Comparison of ENCODE assay signal across 8 cellular contexts in genomic region chr10:72364239-72364777, GRCh38. TPM values are rescaled to one million over a fixed set of nuclear protein-coding genes. Genes with fewer than 3 reads are reported as not detected.
DNase-seq lines count a peak whose midpoint lies in the region; ATAC-seq, FAIRE-seq and TF ChIP-seq lines count a peak whose summit lies in the region.

No MANE protein-coding gene starts in this region.

- peak; percentile 93 for FAIRE-seq in H1 (lab: Jason Lieb, UNC)

- peak in 1 of 2 experiments; percentile 44; a peak in 1 of 3 replicates for TF ChIP-seq POLR2A in H1 (IDR thresholded peaks at IDR 0.05; ENCODE audit: control extremely low read depth in 1 of 2, low read depth in 2 of 2, low read length in 2 of 2)

- no peaks in the 10 kb centered on the region for H3K79me1 ChIP-seq in H1 (ENCODE audit: low read depth, low read length)

- no peak overlapping the region for H2BK20ac ChIP-seq in H1 (ENCODE audit: low read length)

- H2BK5ac ChIP-seq in H1 (ENCODE audit: low read depth, low read length), result peak overlapping the region; percentile 73; the same call in 1 of the 2 replicates

- TF ChIP-seq RAD21 in H1 (IDR thresholded peaks at IDR 0.05 in 1 of 2, conservative IDR thresholded peaks at IDR 0.05 in 1 of 2; ENCODE audit: low read depth in 2 of 2, low read length in 2 of 2), result peak; percentile 97 to 98

- peaks cover 16% of the 10 kb centered on the region for H3K4me1 Mint-ChIP-seq in CD8-positive, alpha-beta T cell (ENCODE audit: low read depth)

- WGBS in H1 (ENCODE audit: extremely low coverage in 1 of 2, insufficient coverage in 1 of 2, insufficient read length in 1 of 2, insufficient replicate concordance in 2 of 2, low coverage in 1 of 2, low lambda C conversion rate in 2 of 2, missing lambda C conversion rate in 1 of 2), 2 experiments, result 42% methylated on average over 12 of the region's 12 CpGs; no CpG with 5 or more reads in 1 of the 2 experiments

- H3K36me3 ChIP-seq in CD8-positive, alpha-beta T cell (ENCODE audit: insufficient read depth, low read length), result no peaks in the 10 kb centered on the region
- peaks cover 0 to 3% (median 0%) of the 10 kb centered on the region in 4 experiments; a peak in 1 of 8 replicates for H3K36me3 ChIP-seq in H1 (ENCODE audit: control insufficient read depth in 2 of 4, insufficient read depth in 4 of 4, low read length in 3 of 4)

- H3K56ac ChIP-seq in H1 (replicated peaks; ENCODE audit: insufficient read length, low read depth, low read length), result no peak overlapping the region

- H3K4ac ChIP-seq in H1 (replicated peaks; ENCODE audit: insufficient read length, low read depth, low read length), result no peak overlapping the region

- H3K23me2 ChIP-seq in H1 (ENCODE audit: low read depth, low read length), result no peaks in the 10 kb centered on the region

- H3K27me3 ChIP-seq in CD8-positive, alpha-beta T cell (ENCODE audit: insufficient read depth, low read length), result no peaks in the 10 kb centered on the region
- H3K27me3 ChIP-seq in H1 (replicated peaks in 1 of 4; ENCODE audit: control insufficient read depth in 3 of 4, extremely low read depth in 1 of 4, insufficient read depth in 3 of 4, low read length in 3 of 4), result no peaks in the 10 kb centered on the region

- H3K18ac ChIP-seq in H1 (ENCODE audit: extremely low read depth, low read length), result peak overlapping the region; percentile 62

- no peak overlapping the region for H2AK5ac ChIP-seq in H1 (ENCODE audit: low read depth, low read length)

- H3K4me3 ChIP-seq in CD8-positive, alpha-beta T cell (ENCODE audit: low read depth, low read length), result peak overlapping the region; percentile 11
- no peak overlapping the region for H3K4me3 ChIP-seq in H1 (ENCODE audit: extremely low read depth in 1 of 4, insufficient read depth in 2 of 4, low read depth in 3 of 4, low read length in 4 of 4)

- TF ChIP-seq EP300 in H1 (IDR thresholded peaks at IDR 0.05; ENCODE audit: borderline replicate concordance in 1 of 2, low read depth in 2 of 2, low read length in 2 of 2), result no peak

- no peak overlapping the region for H4K8ac ChIP-seq in H1 (ENCODE audit: extremely low read depth, insufficient read depth, low read length)

- peak overlapping the region; percentile 44 for H3K4me3 Mint-ChIP-seq in CD8-positive, alpha-beta T cell

- H3K14ac ChIP-seq in H1 (ENCODE audit: insufficient read length), result no peak overlapping the region

- ATAC-seq in CD8-positive, alpha-beta T cell, result peak; percentile 100
- peak; percentile 79 for ATAC-seq in GM19397 (IDR thresholded peaks at IDR 0.05; ENCODE audit: unreplicated experiment)

- TF ChIP-seq CTCF in CD8-positive, alpha-beta T cell (IDR thresholded peaks at IDR 0.05), result peak; percentile 68
- TF ChIP-seq CTCF in H1 (IDR thresholded peaks at IDR 0.05; ENCODE audit: control extremely low read depth in 1 of 3, insufficient read depth in 1 of 3, low read depth in 1 of 3, low read length in 3 of 3), result peak; percentile 85 to 99 (median 87)

- CTCF ChIA-PET in CD8-positive, alpha-beta T cell (lab: Charles Lee), result interaction anchor here (0.6 to 6.0 kb wide), 29 partner anchors 9 to 794 kb away, joined by 3 to 78 read pairs (median 4); partner anchors contain the start of gene MICU1
- CTCF ChIA-PET in H1 (lab: Charles Lee; ENCODE audit: partially characterized antibody), result interaction anchor here (0.6 to 4.4 kb wide), 36 partner anchors 9 to 854 kb away, joined by 3 to 44 read pairs (median 3); partner anchors contain the start of gene DNAJB12

- H3K36me3 Mint-ChIP-seq in CD8-positive, alpha-beta T cell, result peaks cover 22% of the 10 kb centered on the region

- H4K91ac ChIP-seq in H1 (replicated peaks; ENCODE audit: insufficient read length, low read length), result no peak overlapping the region

- peak; percentile 73 to 89 (median 85) for DNase-seq in CD8-positive, alpha-beta T cell
- DNase-seq in HUDEP-2 (lab: John Stamatoyannopoulos, UW; ENCODE audit: unreplicated experiment in 76 of 76), result peak in 75 of 76 experiments; percentile 17 to 90 (median 76)
- DNase-seq in NOMO-1 (lab: John Stamatoyannopoulos, UW; ENCODE audit: unreplicated experiment in 2 of 2), result peak; percentile 80 to 89
- peak; percentile 92 for DNase-seq in activated CD8-positive, alpha-beta memory T cell treated with anti-CD3 and anti-CD28 coated beads for 24 hours
- peak; percentile 73 to 91 for DNase-seq in H1 (ENCODE audit: low read depth in 1 of 2, low spot score in 2 of 2)
- DNase-seq in midbrain (lab: John Stamatoyannopoulos, UW), result peak; percentile 75
- peak; percentile 65 to 68 for DNase-seq in stimulated activated CD8-positive, alpha-beta memory T cell treated with anti-CD3 and anti-CD28 coated beads, Interleukin-15, amount 100 ng/mL, for 48 hours (ENCODE audit: low read depth in 2 of 2)

- 0 out of 2 replicates have a peak overlapping the region, but pooled peaks have one; percentile 19 for H2BK12ac ChIP-seq in H1 (ENCODE audit: low read depth, low read length)

- H3K27ac ChIP-seq in CD8-positive, alpha-beta T cell (ENCODE audit: low read depth, low read length), result no peak overlapping the region
- no peak overlapping the region for H3K27ac ChIP-seq in H1 (ENCODE audit: low read depth, low read length)

- H4K20me1 ChIP-seq in H1 (replicated peaks in 1 of 2; ENCODE audit: control insufficient read depth in 1 of 2, insufficient read depth in 2 of 2, low read length in 2 of 2), result no peaks in the 10 kb centered on the region

- no peak overlapping the region for H2BK120ac ChIP-seq in H1 (replicated peaks; ENCODE audit: low read depth, low read length)

- no peak overlapping the region for H2BK15ac ChIP-seq in H1 (ENCODE audit: low read length)

- POLR2A ChIA-PET in CD8-positive, alpha-beta T cell (lab: Charles Lee), result interaction anchor here (0.6 to 1.6 kb wide), 5 partner anchors 9 to 995 kb away, joined by 3 to 5 read pairs (median 5); partner anchors contain the start of genes CFAP70, DNAJB12 and MCU
- POLR2A ChIA-PET in H1 (lab: Charles Lee; ENCODE audit: partially characterized antibody), result interaction anchor here (0.6 to 2.3 kb wide), 5 partner anchors 10 to 696 kb away, joined by 3 to 9 read pairs (median 5); partner anchors contain the start of gene DNAJB12

- no peak overlapping the region for H3K23ac ChIP-seq in H1 (ENCODE audit: insufficient read length)

- peaks cover 9% of the 10 kb centered on the region for H3K4me1 ChIP-seq in CD8-positive, alpha-beta T cell (ENCODE audit: insufficient read depth, low read length)
- peaks cover 0 to 2% (median under 1%) of the 10 kb centered on the region in 4 experiments; a peak in 1 of 7 replicates for H3K4me1 ChIP-seq in H1 (replicated peaks in 1 of 4; ENCODE audit: control insufficient read depth in 3 of 4, insufficient read depth in 4 of 4, low read length in 3 of 4)

- intact Hi-C loops in CD8-positive, alpha-beta T cell (cut with DNase I, micrococcal nuclease), result loop anchor here (1.0 to 10.0 kb wide), 8 partner anchors 200 to 795 kb away; partner anchors contain the start of genes MCU (in 1 of the 2) and MICU1 (in 1 of the 2)

- H3K27ac Mint-ChIP-seq in CD8-positive, alpha-beta T cell, result peak overlapping the region; percentile 84

- peak overlapping the region in 1 of 2 experiments; percentile 40; a peak in 1 of 4 replicates for H3K4me2 ChIP-seq in H1 (ENCODE audit: insufficient read depth in 1 of 2, low read depth in 2 of 2, low read length in 2 of 2)

- no peak overlapping the region for H3K9ac ChIP-seq in H1 (replicated peaks in 1 of 4; ENCODE audit: extremely low read depth in 1 of 4, low read depth in 3 of 4, low read length in 3 of 4)

- H3K9me3 ChIP-seq in CD8-positive, alpha-beta T cell (ENCODE audit: low read length), result no peaks in the 10 kb centered on the region
- H3K9me3 ChIP-seq in H1 (ENCODE audit: insufficient read depth in 2 of 2, low read depth in 1 of 2, low read length in 1 of 2), result no peaks in the 10 kb centered on the region

- no peak overlapping the region for H4K5ac ChIP-seq in H1 (ENCODE audit: insufficient read length, low read depth, low read length)

- H3K27me3 Mint-ChIP-seq in CD8-positive, alpha-beta T cell (ENCODE audit: low read depth), result no peaks in the 10 kb centered on the region

- no peaks in the 10 kb centered on the region for H3K9me3 Mint-ChIP-seq in CD8-positive, alpha-beta T cell

- H2AFZ ChIP-seq in H1 (ENCODE audit: low read length), result no peak overlapping the region

- H3K79me2 ChIP-seq in H1 (ENCODE audit: control insufficient read depth in 1 of 2, insufficient read depth in 2 of 2, low read length in 2 of 2), result no peaks in the 10 kb centered on the region

TF ChIP-seq in H1, 55 proteins besides CTCF, POLR2A, EP300 and RAD21:
- TF ChIP-seq MAX (IDR thresholded peaks at IDR 0.05), result no peak
- 0 out of 2 replicates have a peak, but pooled peaks have one; percentile 36 for TF ChIP-seq CREB1 (IDR thresholded peaks at IDR 0.05)
- TF ChIP-seq POLR2AphosphoS5 (IDR thresholded peaks at IDR 0.05; ENCODE audit: low read depth, low read length), result 0 out of 2 replicates have a peak, but pooled peaks have one; percentile 50
- TF ChIP-seq ASH2L (IDR thresholded peaks at IDR 0.05; ENCODE audit: low read length), result peak; percentile 25

RNA-seq across cellular contexts. Expression of gene DNAJB12, which starts 9.6 kb away (rescaled TPM):
- 10 to 100 TPM; 33.9 to 37.5 TPM for total RNA-seq in CD8-positive, alpha-beta T cell
- 19.6 and 20.5 TPM in 2 replicates for total RNA-seq in H1 (2021; fragmentation: NEBNext Ultra II Directional; extraction: Animal tissue kit (Norgen Biotek cat#: 25700))
- 10.8 and 16.0 TPM in 2 replicates for polyA plus RNA-seq in H1 (2011; rRNA removed)
- 12.4 TPM for polyA plus RNA-seq in H1 (2011; cell fraction: cytosol; rRNA removed)
- 23.3 TPM for polyA plus RNA-seq in H1 (2011; cell fraction: nucleus; rRNA removed)
- polyA plus RNA-seq in H1 (2012, experiment 1 of 2), result 10.7 to 18.5 TPM (median 16.7 TPM) in 4 replicates
- polyA plus RNA-seq in H1 (2012, experiment 2 of 2), result 12.5 TPM
- polyA plus RNA-seq in H1 (2013, experiment 1 of 2), result 14.1 TPM
- 15.3 TPM for polyA plus RNA-seq in H1 (2013, experiment 2 of 2)
- 9.2 and 9.8 TPM in 2 replicates for polyA minus RNA-seq in H1 (2011; rRNA and poly(A)+ RNA removed)
- polyA minus RNA-seq in H1 (2011; cell fraction: cytosol; rRNA and poly(A)+ RNA removed), result 12.0 TPM
- polyA minus RNA-seq in H1 (2011; cell fraction: nucleus; rRNA and poly(A)+ RNA removed), result 13.9 TPM
